ENCODE assay signal across 12 cellular contexts in the genomic region with DNA sequence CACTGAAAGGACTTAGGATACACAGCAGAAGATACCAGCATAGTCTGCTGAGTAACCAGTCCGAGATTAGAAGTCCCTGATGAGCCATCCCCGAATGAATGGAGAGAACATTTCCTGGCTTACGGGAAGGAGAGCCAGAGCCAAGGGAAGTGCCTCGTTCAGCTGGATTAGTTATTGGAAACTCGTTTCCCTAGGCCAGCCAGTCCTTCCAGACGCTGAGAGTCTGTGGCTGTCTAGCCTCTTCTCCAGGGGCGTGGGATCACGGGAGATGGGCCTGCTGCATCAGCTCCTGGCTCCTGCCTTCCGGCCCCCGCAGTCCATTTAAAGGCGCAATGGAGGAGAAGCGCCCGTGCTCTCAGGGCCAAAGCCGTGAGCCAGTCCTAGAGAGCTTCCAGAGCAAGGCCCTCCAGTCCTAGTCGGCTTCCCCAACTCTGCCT.
DNase-seq lines count a peak whose midpoint lies in the region; ATAC-seq and TF ChIP-seq lines count a peak whose summit lies in the region.
"Had no signal": no experiment of that assay in that cellular context is flagged by ENCODE, and none has a peak within 500 bp of the region (broad histone marks: within the 10 kb centered on the region; RNA-seq: fewer than 3 reads in every experiment).

No MANE protein-coding gene starts in this region.

- H3K4me3 ChIP-seq in cardiac fibroblast (replicated peaks in 1 of 2; ENCODE audit: low read depth in 2 of 2, low read length in 2 of 2) (no peak overlapping the region), rectal smooth muscle tissue (ENCODE audit: low read length) (no peak overlapping the region)
- H3K4me3 ChIP-seq: BLaER1 treated with 17β-estradiol and CSF1 and Interleukin-3, amounts not matched to agents 10 nM and 100 nM had no signal

- intact Hi-C loops in CD4-positive, alpha-beta T cell (cut with DNase I, micrococcal nuclease): no loop called here

- CTCF ChIA-PET in CD4-positive, alpha-beta T cell (lab: Charles Lee): no interaction called here

- no peak overlapping the region for H3K4me3 Mint-ChIP-seq in CD4-positive, alpha-beta T cell
- H3K4me3 Mint-ChIP-seq: activated B cell treated with CpG ODN at 0.5 μM for 24 hours had no signal

- H3K36me3 Mint-ChIP-seq in CD4-positive, alpha-beta T cell (ENCODE audit: low read depth): no peaks in the 10 kb centered on the region

- DNase-seq in EH (ENCODE audit: low read depth) (peak; percentile 78), cardiac fibroblast (ENCODE audit: low read depth in 2 of 2) (peak; percentile 83), iris pigment epithelial cell (ENCODE audit: low read depth) (peak; percentile 68), pons (ENCODE audit: low spot score) (no peak)
- DNase-seq in CD4-positive, alpha-beta T cell: no peak
- DNase-seq: activated B cell treated with CpG ODN at 0.5 μM for 24 hours; activated naive CD4-positive, alpha-beta T cell; NCI-H1417 had no signal

- H3K27ac Mint-ChIP-seq in CD4-positive, alpha-beta T cell: no peak overlapping the region
- H3K27ac Mint-ChIP-seq: activated B cell treated with CpG ODN at 0.5 μM for 24 hours had no signal

- TF ChIP-seq CTCF in cardiac fibroblast (IDR thresholded peaks at IDR 0.05; ENCODE audit: low read depth, low read length): no peak
- TF ChIP-seq CTCF in CD4-positive, alpha-beta T cell (IDR thresholded peaks at IDR 0.05): no peak

- H3K9ac ChIP-seq in rectal smooth muscle tissue (ENCODE audit: low read length): no peak overlapping the region
- H3K9ac ChIP-seq: BLaER1 treated with 17β-estradiol and CSF1 and Interleukin-3, amounts not matched to agents 10 nM and 100 nM had no signal

- H3K27ac ChIP-seq in rectal smooth muscle tissue (ENCODE audit: low read depth, low read length): peak overlapping the region; percentile 51
- H3K27ac ChIP-seq in CD4-positive, alpha-beta T cell (ENCODE audit: low read depth, low read length): no peak overlapping the region
- H3K27ac ChIP-seq: BLaER1 treated with 17β-estradiol and CSF1 and Interleukin-3, amounts not matched to agents 10 nM and 100 nM had no signal

- no peaks in the 10 kb centered on the region for H3K27me3 ChIP-seq in rectal smooth muscle tissue (ENCODE audit: control insufficient read depth, insufficient read depth, low read length)
- H3K27me3 ChIP-seq in CD4-positive, alpha-beta T cell (ENCODE audit: control insufficient read depth, insufficient read depth, low read length): no peaks in the 10 kb centered on the region
- H3K27me3 ChIP-seq: BLaER1 treated with 17β-estradiol and CSF1 and Interleukin-3, amounts not matched to agents 10 nM and 100 nM had no signal

- peaks cover 5% of the 10 kb centered on the region for H3K4me1 ChIP-seq in rectal smooth muscle tissue (ENCODE audit: control insufficient read depth, insufficient read depth, low read length)

- no peaks in the 10 kb centered on the region for H3K4me1 Mint-ChIP-seq in CD4-positive, alpha-beta T cell (ENCODE audit: low read depth)
- H3K4me1 Mint-ChIP-seq: activated B cell treated with CpG ODN at 0.5 μM for 24 hours had no signal

- H3K9me3 ChIP-seq in CD4-positive, alpha-beta T cell (ENCODE audit: control insufficient read depth, low read length): no peaks in the 10 kb centered on the region

- ATAC-seq in GM21529 (IDR thresholded peaks at IDR 0.05; ENCODE audit: unreplicated experiment): no peak
- ATAC-seq in GM19395 (IDR thresholded peaks at IDR 0.05; ENCODE audit: unreplicated experiment): no peak
- no peak for ATAC-seq in CD4-positive, alpha-beta T cell (ENCODE audit: poor library complexity)

- H3K9me3 Mint-ChIP-seq in CD4-positive, alpha-beta T cell: peaks cover 4% of the 10 kb centered on the region

- H3K36me3 ChIP-seq in rectal smooth muscle tissue (ENCODE audit: control insufficient read depth, insufficient read depth, low read length): no peaks in the 10 kb centered on the region
- H3K36me3 ChIP-seq: BLaER1 treated with 17β-estradiol and CSF1 and Interleukin-3, amounts not matched to agents 10 nM and 100 nM had no signal

- POLR2A ChIA-PET in CD4-positive, alpha-beta T cell (lab: Charles Lee): no interaction called here

- H3K27me3 Mint-ChIP-seq in CD4-positive, alpha-beta T cell: no peaks in the 10 kb centered on the region
- H3K27me3 Mint-ChIP-seq: activated B cell treated with CpG ODN at 0.5 μM for 24 hours had no signal

Comparison
In these comparisons a context has a peak if more than half of its experiments do, and no peak if none do; other contexts are left out.
1. DNase-seq: peak in EH (single experiment), cardiac fibroblast (2 of 2) and iris pigment epithelial cell (single experiment); none in pons (single experiment) and CD4-positive, alpha-beta T cell (0 of 10).